In the genomic region with DNA sequence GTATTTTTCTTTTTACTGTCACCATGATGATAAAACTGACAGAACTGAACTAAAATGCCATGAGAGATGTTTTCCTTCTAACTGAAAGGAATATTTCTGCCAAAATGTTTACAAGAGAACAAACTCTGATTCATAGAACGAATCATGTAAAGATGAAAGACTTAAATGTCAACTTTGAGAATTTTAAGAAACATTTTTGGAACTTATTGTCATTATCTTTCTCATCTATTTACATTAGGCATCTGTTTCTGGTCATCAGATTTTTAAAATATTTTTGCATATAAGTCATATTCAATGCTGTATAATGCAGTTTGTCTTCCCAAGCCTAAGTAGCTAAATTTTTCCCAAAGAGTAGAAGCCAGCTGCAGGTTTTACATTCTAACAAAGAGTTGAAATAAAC, we compare ENCODE assay signal across 15 cellular contexts.
"Had no signal": no experiment of that assay in that cellular context is flagged by ENCODE, and none has a peak within 500 bp of the region (broad histone marks: within the 10 kb centered on the region; RNA-seq: fewer than 3 reads in every experiment).

No MANE protein-coding gene starts in this region.

- H3K36me3 ChIP-seq: gastrocnemius medialis, ovary, stomach, uterus had no signal

- H3K9me3 Mint-ChIP-seq: activated CD8-positive, alpha-beta T cell treated with anti-CD3 and anti-CD28 coated beads for 36 hours; activated T-helper 1 cell treated with anti-CD3 and anti-CD28 coated beads, Interleukin-12 subunit alpha, Interleukin-12 subunit beta, Interleukin-2, Interleukin-4 antibody, amounts not matched to agents 30 ng/mL and 10 ng/mL and 1 ng/mL, durations not matched to agents 14 hours and 24 hours and 36 hours; brain; endodermal cell had no signal

- H3K4me3 Mint-ChIP-seq: activated CD8-positive, alpha-beta T cell treated with anti-CD3 and anti-CD28 coated beads for 36 hours; activated T-helper 1 cell treated with anti-CD3 and anti-CD28 coated beads, Interleukin-12 subunit alpha, Interleukin-12 subunit beta, Interleukin-2, Interleukin-4 antibody, amounts not matched to agents 30 ng/mL and 10 ng/mL and 1 ng/mL, durations not matched to agents 14 hours and 24 hours and 36 hours; brain; endodermal cell had no signal

- H3K27ac ChIP-seq: gastrocnemius medialis, ovary, stomach, uterus had no signal

- H3K27ac Mint-ChIP-seq: activated CD8-positive, alpha-beta T cell treated with anti-CD3 and anti-CD28 coated beads for 36 hours; activated T-helper 1 cell treated with anti-CD3 and anti-CD28 coated beads, Interleukin-12 subunit alpha, Interleukin-12 subunit beta, Interleukin-2, Interleukin-4 antibody, amounts not matched to agents 30 ng/mL and 10 ng/mL and 1 ng/mL, durations not matched to agents 14 hours and 24 hours and 36 hours; brain; endodermal cell had no signal

- ATAC-seq: activated CD8-positive, alpha-beta T cell treated with anti-CD3 and anti-CD28 coated beads for 36 hours; gastrocnemius medialis; left ventricle myocardium superior had no signal

- H3K4me3 ChIP-seq: gastrocnemius medialis, ovary, stomach, uterus had no signal

- H3K9me3 ChIP-seq: gastrocnemius medialis, ovary, stomach, uterus had no signal

- H3K36me3 Mint-ChIP-seq: brain had no signal

- H3K27me3 ChIP-seq: gastrocnemius medialis, ovary, stomach, uterus had no signal

- DNase-seq: activated CD8-positive, alpha-beta memory T cell treated with anti-CD3 and anti-CD28 coated beads, Interleukin-2, amount 50 U/mL, for 48 hours; activated CD8-positive, alpha-beta T cell treated with anti-CD3 and anti-CD28 coated beads for 36 hours; activated naive CD4-positive, alpha-beta T cell treated with Interleukin-2 at 50 U/mL for 16 hours; endodermal cell; erythroblast; gastrocnemius medialis; left ventricle myocardium superior; mesendoderm; ovary; stimulated activated CD4-positive, alpha-beta T cell treated with anti-CD3 and anti-CD28 coated beads, Interleukin-4, amount 100 ng/mL, for 4 hours; stomach; T1000; uterus had no signal

- H3K4me1 ChIP-seq: gastrocnemius medialis, stomach, uterus had no signal
